Comparison of ENCODE assay signal across 6 cellular contexts in the genomic region with DNA sequence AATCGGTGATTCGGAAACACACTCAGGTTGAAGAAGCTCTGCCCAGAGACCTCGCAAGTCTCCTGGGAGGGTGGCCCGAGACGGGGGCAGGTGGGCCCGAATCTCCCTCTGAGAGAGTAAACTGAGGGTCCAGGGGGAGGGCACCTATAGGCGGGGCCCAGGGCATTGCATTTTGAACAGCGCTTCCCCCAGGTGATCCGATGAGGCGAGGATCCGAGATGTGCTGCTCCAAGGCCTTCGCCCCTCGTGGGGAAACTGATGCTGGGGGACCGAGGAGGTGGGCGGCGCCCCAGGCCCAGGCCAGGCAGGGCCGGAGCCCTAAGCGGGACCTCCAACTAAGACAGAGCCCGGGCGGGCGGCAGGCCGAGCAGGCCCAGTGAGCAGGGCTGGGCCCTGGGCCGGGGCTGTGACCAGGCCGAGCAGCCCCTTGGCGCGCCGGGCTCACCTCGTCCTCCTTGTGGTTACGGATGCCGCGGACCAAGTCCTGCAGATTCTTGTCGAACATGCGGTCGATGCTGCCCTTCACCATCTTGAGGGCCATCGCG. TPM values are rescaled to one million over a fixed set of nuclear protein-coding genes. Genes with fewer than 3 reads are reported as not detected.
DNase-seq lines count a peak whose midpoint lies in the region; ATAC-seq, FAIRE-seq and TF ChIP-seq lines count a peak whose summit lies in the region.

No MANE protein-coding gene starts in this region.

- H3K27ac ChIP-seq in neural progenitor cell, result peak overlapping the region; percentile 71

- H3K4me2 ChIP-seq in neural progenitor cell, result peak overlapping the region; percentile 93

- peaks cover 16% of the 10 kb centered on the region for H3K4me1 ChIP-seq in neural progenitor cell

- H3K9ac ChIP-seq in neural progenitor cell, result peak overlapping the region; percentile 99

- ATAC-seq in GM18505 (IDR thresholded peaks at IDR 0.05; ENCODE audit: unreplicated experiment) (peak; percentile 23), HG03439 (IDR thresholded peaks at IDR 0.05; ENCODE audit: unreplicated experiment) (peak; percentile 30), GM18868 (IDR thresholded peaks at IDR 0.05; ENCODE audit: unreplicated experiment) (no peak)

- H2AFZ ChIP-seq in neural progenitor cell (replicated peaks), result no peak overlapping the region

- DNase-seq in bronchial epithelial cell (ENCODE audit: low read depth) (no peak), neural progenitor cell (ENCODE audit: low spot score) (peak; percentile 56), NCI-H526 (lab: John Stamatoyannopoulos, UW) (no peak)

- peaks cover 4% of the 10 kb centered on the region for H3K36me3 Mint-ChIP-seq in neural progenitor cell

- no peaks in the 10 kb centered on the region for H3K27me3 ChIP-seq in bronchial epithelial cell (ENCODE audit: control insufficient read depth, insufficient read depth, low read length)
- no peaks in the 10 kb centered on the region for H3K27me3 ChIP-seq in neural progenitor cell

- no peak for TF ChIP-seq POLR2A in GM18505 (IDR thresholded peaks at IDR 0.05; ENCODE audit: borderline replicate concordance, extremely low read depth, insufficient read depth, insufficient read length)

- H3K4me3 ChIP-seq in bronchial epithelial cell (ENCODE audit: low read depth, low read length) (peak overlapping the region; percentile 97), neural progenitor cell (peak overlapping the region; percentile 100)

- no peak for FAIRE-seq in bronchial epithelial cell (lab: Jason Lieb, UNC)

- H3K27me3 Mint-ChIP-seq in neural progenitor cell (ENCODE audit: insufficient read depth, low read depth), result peaks cover 6% of the 10 kb centered on the region

- TF ChIP-seq CTCF in bronchial epithelial cell (IDR thresholded peaks at IDR 0.05; ENCODE audit: insufficient read depth, low read length, severe bottlenecking) (no peak), neural progenitor cell (IDR thresholded peaks at IDR 0.05) (no peak)

- peaks cover 55% of the 10 kb centered on the region for H4K20me1 ChIP-seq in neural progenitor cell (ENCODE audit: low read depth)

- peaks cover 33% of the 10 kb centered on the region for H3K4me1 Mint-ChIP-seq in neural progenitor cell

- no peaks in the 10 kb centered on the region for H3K9me3 ChIP-seq in neural progenitor cell (ENCODE audit: low read depth)

- H3F3A ChIP-seq in neural progenitor cell (ENCODE audit: low read depth), result peaks cover 9% of the 10 kb centered on the region

- H3K27ac Mint-ChIP-seq in neural progenitor cell, result no peak overlapping the region

- H3K36me3 ChIP-seq in bronchial epithelial cell (ENCODE audit: control insufficient read depth, insufficient read depth, low read length) (no peaks in the 10 kb centered on the region), neural progenitor cell (no peaks in the 10 kb centered on the region)

- H3K4me3 Mint-ChIP-seq in neural progenitor cell, result peak overlapping the region; percentile 90

- no peaks in the 10 kb centered on the region for H3K9me3 Mint-ChIP-seq in neural progenitor cell

- H3K79me2 ChIP-seq in neural progenitor cell (ENCODE audit: low read depth), result peaks cover 53% of the 10 kb centered on the region

RNA-seq across cellular contexts. Expression of a gene that starts 0.5 kb away (rescaled TPM):
- total RNA-seq in bronchial epithelial cell (72.1 and 78.3 TPM in 2 replicates), neural progenitor cell (ENCODE audit: low replicate concordance) (50.9 and 93.7 TPM in 2 replicates)

RNA-seq across cellular contexts. Expression of a gene that starts 12.9 kb away (rescaled TPM):
- 3.7 and 5.2 TPM in 2 replicates for total RNA-seq in bronchial epithelial cell
- 8.9 and 21.1 TPM in 2 replicates for total RNA-seq in neural progenitor cell (ENCODE audit: low replicate concordance)

RNA-seq across cellular contexts. Expression of a gene that starts 54.2 kb away (rescaled TPM):
- total RNA-seq in bronchial epithelial cell (3.7 and 5.9 TPM in 2 replicates), neural progenitor cell (ENCODE audit: low replicate concordance) (3.7 TPM in 1 of 2 replicates, not detected in the other)

RNA-seq across cellular contexts. Expression of a gene that starts 54.7 kb away (rescaled TPM):
- total RNA-seq in bronchial epithelial cell (15.8 and 19.5 TPM in 2 replicates), neural progenitor cell (ENCODE audit: low replicate concordance) (6.0 and 15.9 TPM in 2 replicates)
